In the genomic region with DNA sequence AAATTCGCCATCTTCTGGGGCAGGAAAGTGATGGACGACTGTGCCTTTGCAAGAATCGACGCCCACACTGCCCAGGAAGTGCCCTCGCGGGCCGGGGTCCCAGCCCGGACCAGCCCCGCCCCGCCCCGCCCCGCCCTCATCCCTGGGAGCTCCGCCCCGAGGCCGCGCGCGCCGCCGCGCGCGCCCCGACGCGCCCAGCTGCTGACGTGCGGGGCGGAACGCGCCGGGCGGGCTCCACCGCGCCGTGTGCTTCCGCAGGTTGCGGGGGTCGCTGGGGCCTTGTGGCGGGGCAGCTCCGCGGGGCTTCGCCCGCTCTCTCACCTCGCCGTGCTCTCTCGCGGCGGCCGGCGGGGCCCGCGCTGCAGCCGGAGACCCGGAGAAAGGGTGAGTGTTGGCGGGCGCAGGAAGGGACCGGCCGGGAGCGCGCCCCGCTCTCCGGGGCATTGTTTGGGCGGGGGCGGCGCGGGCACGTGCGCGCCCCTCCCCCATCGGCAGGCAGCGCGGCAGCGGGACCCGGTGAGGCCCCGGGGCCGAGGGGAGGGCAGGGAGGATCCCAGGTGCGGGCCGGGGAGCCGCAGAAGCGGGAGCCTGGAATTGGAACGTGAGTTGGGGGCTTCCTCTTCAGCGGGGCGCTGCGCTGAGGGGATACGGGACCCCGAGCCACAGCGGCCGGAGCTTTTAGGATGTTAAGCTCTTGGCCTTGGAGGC, we compare ENCODE assay signal across 1 cellular context.
TF ChIP-seq lines count a peak whose summit lies in the region.

A gene (plus strand): TSS at position 188 of the 708 bp plus-strand sequence. CDS start 17,366 bp downstream, outside the sequence.

TF ChIP-seq in K562, 482 proteins besides CTCF, POLR2A, EP300 and RAD21 (continued from another document and continues in another):
- TF ChIP-seq, protein P1, sequence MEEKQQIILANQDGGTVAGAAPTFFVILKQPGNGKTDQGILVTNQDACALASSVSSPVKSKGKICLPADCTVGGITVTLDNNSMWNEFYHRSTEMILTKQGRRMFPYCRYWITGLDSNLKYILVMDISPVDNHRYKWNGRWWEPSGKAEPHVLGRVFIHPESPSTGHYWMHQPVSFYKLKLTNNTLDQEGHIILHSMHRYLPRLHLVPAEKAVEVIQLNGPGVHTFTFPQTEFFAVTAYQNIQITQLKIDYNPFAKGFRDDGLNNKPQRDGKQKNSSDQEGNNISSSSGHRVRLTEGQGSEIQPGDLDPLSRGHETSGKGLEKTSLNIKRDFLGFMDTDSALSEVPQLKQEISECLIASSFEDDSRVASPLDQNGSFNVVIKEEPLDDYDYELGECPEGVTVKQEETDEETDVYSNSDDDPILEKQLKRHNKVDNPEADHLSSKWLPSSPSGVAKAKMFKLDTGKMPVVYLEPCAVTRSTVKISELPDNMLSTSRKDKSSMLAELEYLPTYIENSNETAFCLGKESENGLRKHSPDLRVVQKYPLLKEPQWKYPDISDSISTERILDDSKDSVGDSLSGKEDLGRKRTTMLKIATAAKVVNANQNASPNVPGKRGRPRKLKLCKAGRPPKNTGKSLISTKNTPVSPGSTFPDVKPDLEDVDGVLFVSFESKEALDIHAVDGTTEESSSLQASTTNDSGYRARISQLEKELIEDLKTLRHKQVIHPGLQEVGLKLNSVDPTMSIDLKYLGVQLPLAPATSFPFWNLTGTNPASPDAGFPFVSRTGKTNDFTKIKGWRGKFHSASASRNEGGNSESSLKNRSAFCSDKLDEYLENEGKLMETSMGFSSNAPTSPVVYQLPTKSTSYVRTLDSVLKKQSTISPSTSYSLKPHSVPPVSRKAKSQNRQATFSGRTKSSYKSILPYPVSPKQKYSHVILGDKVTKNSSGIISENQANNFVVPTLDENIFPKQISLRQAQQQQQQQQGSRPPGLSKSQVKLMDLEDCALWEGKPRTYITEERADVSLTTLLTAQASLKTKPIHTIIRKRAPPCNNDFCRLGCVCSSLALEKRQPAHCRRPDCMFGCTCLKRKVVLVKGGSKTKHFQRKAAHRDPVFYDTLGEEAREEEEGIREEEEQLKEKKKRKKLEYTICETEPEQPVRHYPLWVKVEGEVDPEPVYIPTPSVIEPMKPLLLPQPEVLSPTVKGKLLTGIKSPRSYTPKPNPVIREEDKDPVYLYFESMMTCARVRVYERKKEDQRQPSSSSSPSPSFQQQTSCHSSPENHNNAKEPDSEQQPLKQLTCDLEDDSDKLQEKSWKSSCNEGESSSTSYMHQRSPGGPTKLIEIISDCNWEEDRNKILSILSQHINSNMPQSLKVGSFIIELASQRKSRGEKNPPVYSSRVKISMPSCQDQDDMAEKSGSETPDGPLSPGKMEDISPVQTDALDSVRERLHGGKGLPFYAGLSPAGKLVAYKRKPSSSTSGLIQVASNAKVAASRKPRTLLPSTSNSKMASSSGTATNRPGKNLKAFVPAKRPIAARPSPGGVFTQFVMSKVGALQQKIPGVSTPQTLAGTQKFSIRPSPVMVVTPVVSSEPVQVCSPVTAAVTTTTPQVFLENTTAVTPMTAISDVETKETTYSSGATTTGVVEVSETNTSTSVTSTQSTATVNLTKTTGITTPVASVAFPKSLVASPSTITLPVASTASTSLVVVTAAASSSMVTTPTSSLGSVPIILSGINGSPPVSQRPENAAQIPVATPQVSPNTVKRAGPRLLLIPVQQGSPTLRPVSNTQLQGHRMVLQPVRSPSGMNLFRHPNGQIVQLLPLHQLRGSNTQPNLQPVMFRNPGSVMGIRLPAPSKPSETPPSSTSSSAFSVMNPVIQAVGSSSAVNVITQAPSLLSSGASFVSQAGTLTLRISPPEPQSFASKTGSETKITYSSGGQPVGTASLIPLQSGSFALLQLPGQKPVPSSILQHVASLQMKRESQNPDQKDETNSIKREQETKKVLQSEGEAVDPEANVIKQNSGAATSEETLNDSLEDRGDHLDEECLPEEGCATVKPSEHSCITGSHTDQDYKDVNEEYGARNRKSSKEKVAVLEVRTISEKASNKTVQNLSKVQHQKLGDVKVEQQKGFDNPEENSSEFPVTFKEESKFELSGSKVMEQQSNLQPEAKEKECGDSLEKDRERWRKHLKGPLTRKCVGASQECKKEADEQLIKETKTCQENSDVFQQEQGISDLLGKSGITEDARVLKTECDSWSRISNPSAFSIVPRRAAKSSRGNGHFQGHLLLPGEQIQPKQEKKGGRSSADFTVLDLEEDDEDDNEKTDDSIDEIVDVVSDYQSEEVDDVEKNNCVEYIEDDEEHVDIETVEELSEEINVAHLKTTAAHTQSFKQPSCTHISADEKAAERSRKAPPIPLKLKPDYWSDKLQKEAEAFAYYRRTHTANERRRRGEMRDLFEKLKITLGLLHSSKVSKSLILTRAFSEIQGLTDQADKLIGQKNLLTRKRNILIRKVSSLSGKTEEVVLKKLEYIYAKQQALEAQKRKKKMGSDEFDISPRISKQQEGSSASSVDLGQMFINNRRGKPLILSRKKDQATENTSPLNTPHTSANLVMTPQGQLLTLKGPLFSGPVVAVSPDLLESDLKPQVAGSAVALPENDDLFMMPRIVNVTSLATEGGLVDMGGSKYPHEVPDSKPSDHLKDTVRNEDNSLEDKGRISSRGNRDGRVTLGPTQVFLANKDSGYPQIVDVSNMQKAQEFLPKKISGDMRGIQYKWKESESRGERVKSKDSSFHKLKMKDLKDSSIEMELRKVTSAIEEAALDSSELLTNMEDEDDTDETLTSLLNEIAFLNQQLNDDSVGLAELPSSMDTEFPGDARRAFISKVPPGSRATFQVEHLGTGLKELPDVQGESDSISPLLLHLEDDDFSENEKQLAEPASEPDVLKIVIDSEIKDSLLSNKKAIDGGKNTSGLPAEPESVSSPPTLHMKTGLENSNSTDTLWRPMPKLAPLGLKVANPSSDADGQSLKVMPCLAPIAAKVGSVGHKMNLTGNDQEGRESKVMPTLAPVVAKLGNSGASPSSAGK (IDR thresholded peaks at IDR 0.05), result no peak
- no peak for TF ChIP-seq ETS2 (tag; IDR thresholded peaks at IDR 0.05; ENCODE audit: borderline replicate concordance, poor library complexity, severe bottlenecking)
- TF ChIP-seq, protein P2, sequence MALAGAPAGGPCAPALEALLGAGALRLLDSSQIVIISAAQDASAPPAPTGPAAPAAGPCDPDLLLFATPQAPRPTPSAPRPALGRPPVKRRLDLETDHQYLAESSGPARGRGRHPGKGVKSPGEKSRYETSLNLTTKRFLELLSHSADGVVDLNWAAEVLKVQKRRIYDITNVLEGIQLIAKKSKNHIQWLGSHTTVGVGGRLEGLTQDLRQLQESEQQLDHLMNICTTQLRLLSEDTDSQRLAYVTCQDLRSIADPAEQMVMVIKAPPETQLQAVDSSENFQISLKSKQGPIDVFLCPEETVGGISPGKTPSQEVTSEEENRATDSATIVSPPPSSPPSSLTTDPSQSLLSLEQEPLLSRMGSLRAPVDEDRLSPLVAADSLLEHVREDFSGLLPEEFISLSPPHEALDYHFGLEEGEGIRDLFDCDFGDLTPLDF (CRISPR knock-in tag; IDR thresholded peaks at IDR 0.05), result 0 out of 2 replicates have a peak, but pooled peaks have one; percentile 44
- no peak for TF ChIP-seq ARID1B (IDR thresholded peaks at IDR 0.05)
- no peak for TF ChIP-seq FOXA1 (IDR thresholded peaks at IDR 0.05; ENCODE audit: borderline replicate concordance)
- TF ChIP-seq ZNF134 (CRISPR knock-in tag; conservative IDR thresholded peaks at IDR 0.05), result no peak
- no peak for TF ChIP-seq RFX5 (IDR thresholded peaks at IDR 0.05; ENCODE audit: low read depth, low read length)
- TF ChIP-seq ERF (CRISPR knock-in tag; IDR thresholded peaks at IDR 0.05), result 0 out of 2 replicates have a peak, but pooled peaks have one; percentile 60
- no peak for TF ChIP-seq HMGN3 (IDR thresholded peaks at IDR 0.05; ENCODE audit: borderline replicate concordance, extremely low read depth, insufficient read length, low read depth, low read length)
- no peak for TF ChIP-seq SRSF1 (IDR thresholded peaks at IDR 0.05; ENCODE audit: low read depth, low read length)
- no peak for TF ChIP-seq ZEB2 (IDR thresholded peaks at IDR 0.05)
- no peak for TF ChIP-seq IFI16 (CRISPR knock-in tag; IDR thresholded peaks at IDR 0.05)
- TF ChIP-seq, protein P3, sequence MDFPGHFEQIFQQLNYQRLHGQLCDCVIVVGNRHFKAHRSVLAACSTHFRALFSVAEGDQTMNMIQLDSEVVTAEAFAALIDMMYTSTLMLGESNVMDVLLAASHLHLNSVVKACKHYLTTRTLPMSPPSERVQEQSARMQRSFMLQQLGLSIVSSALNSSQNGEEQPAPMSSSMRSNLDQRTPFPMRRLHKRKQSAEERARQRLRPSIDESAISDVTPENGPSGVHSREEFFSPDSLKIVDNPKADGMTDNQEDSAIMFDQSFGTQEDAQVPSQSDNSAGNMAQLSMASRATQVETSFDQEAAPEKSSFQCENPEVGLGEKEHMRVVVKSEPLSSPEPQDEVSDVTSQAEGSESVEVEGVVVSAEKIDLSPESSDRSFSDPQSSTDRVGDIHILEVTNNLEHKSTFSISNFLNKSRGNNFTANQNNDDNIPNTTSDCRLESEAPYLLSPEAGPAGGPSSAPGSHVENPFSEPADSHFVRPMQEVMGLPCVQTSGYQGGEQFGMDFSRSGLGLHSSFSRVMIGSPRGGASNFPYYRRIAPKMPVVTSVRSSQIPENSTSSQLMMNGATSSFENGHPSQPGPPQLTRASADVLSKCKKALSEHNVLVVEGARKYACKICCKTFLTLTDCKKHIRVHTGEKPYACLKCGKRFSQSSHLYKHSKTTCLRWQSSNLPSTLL (IDR thresholded peaks at IDR 0.05), result no peak
- no peak for TF ChIP-seq CHCHD3 (CRISPR knock-in tag; IDR thresholded peaks at IDR 0.05)
- TF ChIP-seq, protein P4, sequence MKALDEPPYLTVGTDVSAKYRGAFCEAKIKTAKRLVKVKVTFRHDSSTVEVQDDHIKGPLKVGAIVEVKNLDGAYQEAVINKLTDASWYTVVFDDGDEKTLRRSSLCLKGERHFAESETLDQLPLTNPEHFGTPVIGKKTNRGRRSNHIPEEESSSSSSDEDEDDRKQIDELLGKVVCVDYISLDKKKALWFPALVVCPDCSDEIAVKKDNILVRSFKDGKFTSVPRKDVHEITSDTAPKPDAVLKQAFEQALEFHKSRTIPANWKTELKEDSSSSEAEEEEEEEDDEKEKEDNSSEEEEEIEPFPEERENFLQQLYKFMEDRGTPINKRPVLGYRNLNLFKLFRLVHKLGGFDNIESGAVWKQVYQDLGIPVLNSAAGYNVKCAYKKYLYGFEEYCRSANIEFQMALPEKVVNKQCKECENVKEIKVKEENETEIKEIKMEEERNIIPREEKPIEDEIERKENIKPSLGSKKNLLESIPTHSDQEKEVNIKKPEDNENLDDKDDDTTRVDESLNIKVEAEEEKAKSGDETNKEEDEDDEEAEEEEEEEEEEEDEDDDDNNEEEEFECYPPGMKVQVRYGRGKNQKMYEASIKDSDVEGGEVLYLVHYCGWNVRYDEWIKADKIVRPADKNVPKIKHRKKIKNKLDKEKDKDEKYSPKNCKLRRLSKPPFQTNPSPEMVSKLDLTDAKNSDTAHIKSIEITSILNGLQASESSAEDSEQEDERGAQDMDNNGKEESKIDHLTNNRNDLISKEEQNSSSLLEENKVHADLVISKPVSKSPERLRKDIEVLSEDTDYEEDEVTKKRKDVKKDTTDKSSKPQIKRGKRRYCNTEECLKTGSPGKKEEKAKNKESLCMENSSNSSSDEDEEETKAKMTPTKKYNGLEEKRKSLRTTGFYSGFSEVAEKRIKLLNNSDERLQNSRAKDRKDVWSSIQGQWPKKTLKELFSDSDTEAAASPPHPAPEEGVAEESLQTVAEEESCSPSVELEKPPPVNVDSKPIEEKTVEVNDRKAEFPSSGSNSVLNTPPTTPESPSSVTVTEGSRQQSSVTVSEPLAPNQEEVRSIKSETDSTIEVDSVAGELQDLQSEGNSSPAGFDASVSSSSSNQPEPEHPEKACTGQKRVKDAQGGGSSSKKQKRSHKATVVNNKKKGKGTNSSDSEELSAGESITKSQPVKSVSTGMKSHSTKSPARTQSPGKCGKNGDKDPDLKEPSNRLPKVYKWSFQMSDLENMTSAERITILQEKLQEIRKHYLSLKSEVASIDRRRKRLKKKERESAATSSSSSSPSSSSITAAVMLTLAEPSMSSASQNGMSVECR (CRISPR knock-in tag; IDR thresholded peaks at IDR 0.05), result peak; percentile 76; the same call in 1 of the 2 replicates
- no peak for TF ChIP-seq SMAD2 (IDR thresholded peaks at IDR 0.05; ENCODE audit: low read depth, low read length)
- peak; percentile 87; the same call in 1 of the 2 replicates for TF ChIP-seq ZNF766 (CRISPR knock-in tag; conservative IDR thresholded peaks at IDR 0.05)
- TF ChIP-seq MCM7 (IDR thresholded peaks at IDR 0.05), result no peak
- TF ChIP-seq MYBL2 (IDR thresholded peaks at IDR 0.05; ENCODE audit: low read depth), result no peak
- no peak for TF ChIP-seq MYBL2 (CRISPR knock-in tag; IDR thresholded peaks at IDR 0.05; ENCODE audit: borderline replicate concordance)
- no peak for TF ChIP-seq NFATC3 (IDR thresholded peaks at IDR 0.05)
- no peak for TF ChIP-seq NUFIP1 (IDR thresholded peaks at IDR 0.05; ENCODE audit: partially characterized antibody)
- TF ChIP-seq DNMT1 (IDR thresholded peaks at IDR 0.05), result no peak
- TF ChIP-seq ZNF695 (CRISPR knock-in tag; IDR thresholded peaks at IDR 0.05), result no peak
- TF ChIP-seq OTX1 (CRISPR knock-in tag; IDR thresholded peaks at IDR 0.05), result no peak
- peak; percentile 50; the same call in 1 of the 2 replicates for TF ChIP-seq CREB1 (IDR thresholded peaks at IDR 0.05)
- TF ChIP-seq CREB1 (CRISPR knock-in tag; IDR thresholded peaks at IDR 0.05), result peak; percentile 33; the same call in 1 of the 2 replicates
- TF ChIP-seq ZNF586 (CRISPR knock-in tag; conservative IDR thresholded peaks at IDR 0.05), result no peak
- peak; percentile 94 for TF ChIP-seq CXXC5 (CRISPR knock-in tag; IDR thresholded peaks at IDR 0.05)
- TF ChIP-seq ZNF253 (CRISPR knock-in tag; conservative IDR thresholded peaks at IDR 0.05), result no peak
- peak; percentile 58; the same call in 1 of the 2 replicates for TF ChIP-seq ZNF431 (CRISPR knock-in tag; IDR thresholded peaks at IDR 0.05)
- TF ChIP-seq SRSF3 (IDR thresholded peaks at IDR 0.05; ENCODE audit: insufficient read depth, low read length), result 0 out of 2 replicates have a peak, but pooled peaks have one; percentile 50
- TF ChIP-seq, protein P5, sequence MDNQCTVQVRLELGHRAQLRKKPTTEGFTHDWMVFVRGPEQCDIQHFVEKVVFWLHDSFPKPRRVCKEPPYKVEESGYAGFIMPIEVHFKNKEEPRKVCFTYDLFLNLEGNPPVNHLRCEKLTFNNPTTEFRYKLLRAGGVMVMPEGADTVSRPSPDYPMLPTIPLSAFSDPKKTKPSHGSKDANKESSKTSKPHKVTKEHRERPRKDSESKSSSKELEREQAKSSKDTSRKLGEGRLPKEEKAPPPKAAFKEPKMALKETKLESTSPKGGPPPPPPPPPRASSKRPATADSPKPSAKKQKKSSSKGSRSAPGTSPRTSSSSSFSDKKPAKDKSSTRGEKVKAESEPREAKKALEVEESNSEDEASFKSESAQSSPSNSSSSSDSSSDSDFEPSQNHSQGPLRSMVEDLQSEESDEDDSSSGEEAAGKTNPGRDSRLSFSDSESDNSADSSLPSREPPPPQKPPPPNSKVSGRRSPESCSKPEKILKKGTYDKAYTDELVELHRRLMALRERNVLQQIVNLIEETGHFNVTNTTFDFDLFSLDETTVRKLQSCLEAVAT (IDR thresholded peaks at IDR 0.05), result no peak
- no peak for TF ChIP-seq ZNF778 (CRISPR knock-in tag; IDR thresholded peaks at IDR 0.05)
- peak; percentile 73 for TF ChIP-seq EGR1 (conservative IDR thresholded peaks at IDR 0.05)
- TF ChIP-seq GATAD2A (IDR thresholded peaks at IDR 0.05), result no peak
